In the genomic region with DNA sequence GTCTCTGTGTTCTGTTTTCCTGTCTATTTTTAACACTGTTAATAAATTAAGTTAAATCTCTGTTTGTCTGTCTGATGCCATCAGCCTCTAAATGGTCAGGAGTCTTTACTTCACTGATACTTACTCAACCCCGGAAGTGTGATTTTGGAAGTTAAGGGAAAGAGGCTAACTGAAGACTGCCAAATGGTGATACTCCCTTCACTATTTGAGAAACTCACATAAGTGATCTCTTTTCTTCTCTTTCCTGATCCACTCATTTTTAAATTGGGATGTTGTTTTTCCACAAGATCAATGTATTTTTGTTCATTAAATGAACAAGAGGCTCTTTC, we compare ENCODE assay signal across 13 cellular contexts. TPM values are rescaled to one million over a fixed set of nuclear protein-coding genes. Genes with fewer than 3 reads are reported as not detected.
DNase-seq lines count a peak whose midpoint lies in the region; ATAC-seq and TF ChIP-seq lines count a peak whose summit lies in the region.
"Had no signal": no experiment of that assay in that cellular context is flagged by ENCODE, and none has a peak within 500 bp of the region (broad histone marks: within the 10 kb centered on the region; RNA-seq: fewer than 3 reads in every experiment).

No MANE protein-coding gene starts in this region.

- H3K9me3 ChIP-seq in Peyer's patch (no peaks in the 10 kb centered on the region), gastroesophageal sphincter (no peaks in the 10 kb centered on the region)

- no peak overlapping the region for H3K27ac Mint-ChIP-seq in WTC11
- H3K27ac Mint-ChIP-seq: activated CD4-positive, alpha-beta T cell treated with anti-CD3 and anti-CD28 coated beads for 36 hours had no signal

- DNase-seq in Peyer's patch (no peak), WTC11 (ENCODE audit: low spot score) (no peak), cerebellum (ENCODE audit: low spot score) (no peak), NCI-H526 treated with DMSO at 0.1 percent for 48 hours (lab: John Stamatoyannopoulos, UW) (no peak)
- DNase-seq: activated CD4-positive, alpha-beta T cell treated with anti-CD3 and anti-CD28 coated beads for 36 hours; hypothalamus had no signal

- no peak for TF ChIP-seq POLR2A in Peyer's patch (IDR thresholded peaks at IDR 0.05)
- no peak for TF ChIP-seq POLR2A in gastroesophageal sphincter (IDR thresholded peaks at IDR 0.05)

- no peaks in the 10 kb centered on the region for H3K27me3 Mint-ChIP-seq in WTC11 (ENCODE audit: low read depth)
- H3K27me3 Mint-ChIP-seq: activated CD4-positive, alpha-beta T cell treated with anti-CD3 and anti-CD28 coated beads for 36 hours had no signal

- H3K27ac ChIP-seq in Peyer's patch (peak overlapping the region; percentile 42 to 63 (median 54)), gastroesophageal sphincter (peak overlapping the region; percentile 76 to 83 (median 80)), rectal smooth muscle tissue (ENCODE audit: low read depth, low read length) (peak overlapping the region; percentile 38)
- H3K27ac ChIP-seq: brain microvascular endothelial cell had no signal

- H3K27me3 ChIP-seq in Peyer's patch: no peaks in the 10 kb centered on the region
- H3K27me3 ChIP-seq in gastroesophageal sphincter: no peaks in the 10 kb centered on the region
- H3K27me3 ChIP-seq in rectal smooth muscle tissue (ENCODE audit: control insufficient read depth, insufficient read depth, low read length): no peaks in the 10 kb centered on the region
- H3K27me3 ChIP-seq: brain microvascular endothelial cell had no signal

- H3K4me3 ChIP-seq in Peyer's patch (peak overlapping the region in 3 of 4 donors; percentile 1 to 34 (median 29)), gastroesophageal sphincter (peak overlapping the region; percentile 44 to 57), rectal smooth muscle tissue (ENCODE audit: low read length) (peak overlapping the region; percentile 10)

- H3K9ac ChIP-seq in rectal smooth muscle tissue (ENCODE audit: low read length): no peak overlapping the region

- 0 out of 2 replicates have a peak, but pooled peaks cover 2% of the 10 kb centered on the region for H3K36me3 Mint-ChIP-seq in WTC11

- TF ChIP-seq CTCF in Peyer's patch (IDR thresholded peaks at IDR 0.05) (no peak), gastroesophageal sphincter (IDR thresholded peaks at IDR 0.05) (no peak), WTC11 (IDR thresholded peaks at IDR 0.05) (no peak)

- peaks cover 16% of the 10 kb centered on the region for H3K9me3 Mint-ChIP-seq in WTC11
- H3K9me3 Mint-ChIP-seq: neural crest cell had no signal

- 0 to 50% methylated on average over 1 of the region's 1 CpG for WGBS in gastroesophageal sphincter (ENCODE audit: low coverage in 1 of 2), 2 donors

- POLR2A ChIA-PET in WTC11 (lab: Charles Lee): no interaction called here

- TF ChIP-seq EP300 in gastroesophageal sphincter (IDR thresholded peaks at IDR 0.05): no peak

- H3K4me1 ChIP-seq in Peyer's patch (no peaks in the 10 kb centered on the region), gastroesophageal sphincter (peaks cover 0 to 58% (median 15%) of the 10 kb centered on the region in 3 donors), rectal smooth muscle tissue (ENCODE audit: control insufficient read depth, insufficient read depth, low read length) (no peaks in the 10 kb centered on the region)

- peaks cover 37% of the 10 kb centered on the region for H3K4me1 Mint-ChIP-seq in WTC11
- H3K4me1 Mint-ChIP-seq: neural crest cell had no signal

- no peaks in the 10 kb centered on the region for H3K36me3 ChIP-seq in Peyer's patch
- H3K36me3 ChIP-seq in gastroesophageal sphincter: peaks cover 0 to 6% of the 10 kb centered on the region in 2 donors
- no peaks in the 10 kb centered on the region for H3K36me3 ChIP-seq in rectal smooth muscle tissue (ENCODE audit: control insufficient read depth, insufficient read depth, low read length)
- H3K36me3 ChIP-seq: brain microvascular endothelial cell had no signal

- ATAC-seq in GM18868 (IDR thresholded peaks at IDR 0.05; ENCODE audit: unreplicated experiment) (peak; percentile 4), gastroesophageal sphincter (peak; percentile 64), WTC11 (no peak), GM19035 (IDR thresholded peaks at IDR 0.05; ENCODE audit: unreplicated experiment) (no peak)
- ATAC-seq: activated CD4-positive, alpha-beta T cell treated with anti-CD3 and anti-CD28 coated beads for 36 hours had no signal

- H3K4me3 Mint-ChIP-seq in WTC11: no peak overlapping the region
- H3K4me3 Mint-ChIP-seq: activated CD4-positive, alpha-beta T cell treated with anti-CD3 and anti-CD28 coated beads for 36 hours; neural crest cell had no signal

- CTCF ChIA-PET in WTC11 (lab: Charles Lee): interaction anchor here (1.1 kb wide), 1 partner anchor 25 kb away, joined by 3 read pairs; no protein-coding TSS in a partner anchor

TF ChIP-seq in WTC11, 78 proteins besides CTCF, POLR2A, EP300 and RAD21:
- no peak for TF ChIP-seq PRRX2 (CRISPR knock-in tag; IDR thresholded peaks at IDR 0.05)
- no peak for TF ChIP-seq ZNF532 (CRISPR knock-in tag; IDR thresholded peaks at IDR 0.05; ENCODE audit: borderline replicate concordance)
- TF ChIP-seq E2F5 (CRISPR knock-in tag; IDR thresholded peaks at IDR 0.05): no peak
- no peak for TF ChIP-seq MLX (CRISPR knock-in tag; IDR thresholded peaks at IDR 0.05)
- no peak for TF ChIP-seq ZNF219 (CRISPR knock-in tag; IDR thresholded peaks at IDR 0.05; ENCODE audit: borderline replicate concordance)

RNA-seq across cellular contexts. Expression of gene CASP12, which starts 0.4 kb away (rescaled TPM):
- total RNA-seq in Peyer's patch: 1 to 10 TPM in 1 of 4 donors, not detected in 3; 1.3 TPM
- total RNA-seq in gastroesophageal sphincter: 1 to 10 TPM; 1.2 to 8.9 (median 2.2) TPM
- not detected in 3 replicates for total RNA-seq in WTC11 (2021)
- total RNA-seq in cerebellum: 0.27 TPM
- total RNA-seq: activated CD4-positive, alpha-beta T cell treated with anti-CD3 and anti-CD28 coated beads for 36 hours; neural crest cell; RPMI7951 had no signal

Comparison
In these comparisons a context has a peak if more than half of its experiments do, and no peak if none do; other contexts are left out.
1. ATAC-seq: peak in GM18868 (single experiment) and gastroesophageal sphincter (single experiment); none in WTC11 (single experiment) and GM19035 (single experiment).
2. Peak in every context shown above with its lines, with median percentiles within 50 percentile points of each other: H3K27ac ChIP-seq and H3K4me3 ChIP-seq.